ENCODE assay signal across 1 cellular context in the genomic region with DNA sequence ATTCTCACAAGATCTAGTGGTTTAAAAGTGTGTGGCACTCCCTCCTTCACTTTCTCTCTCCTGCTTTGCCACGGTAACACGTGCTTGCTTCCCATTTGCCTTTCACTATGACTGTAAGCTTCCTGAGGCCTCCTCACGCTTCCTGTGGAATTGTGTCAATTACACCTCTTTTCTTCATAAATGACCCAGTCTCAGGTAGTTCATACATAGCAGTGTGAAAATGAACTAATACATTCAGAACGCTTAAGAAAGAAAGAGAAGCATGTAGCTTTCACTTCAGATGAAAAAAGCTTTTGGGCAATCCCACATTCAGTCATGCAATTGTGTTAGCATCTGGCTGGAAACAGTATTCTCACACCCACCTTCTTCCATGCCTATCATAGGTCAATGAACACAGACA.
A peak's percentile ranks its signal among the peaks of the same experiment; 100 is the strongest.
TF ChIP-seq lines count a peak whose summit lies in the region.

No MANE protein-coding gene starts in this region.

TF ChIP-seq in GM12878, 131 proteins besides CTCF, POLR2A, EP300 and RAD21 (continued from another document and continues in another):
- TF ChIP-seq, protein P1, sequence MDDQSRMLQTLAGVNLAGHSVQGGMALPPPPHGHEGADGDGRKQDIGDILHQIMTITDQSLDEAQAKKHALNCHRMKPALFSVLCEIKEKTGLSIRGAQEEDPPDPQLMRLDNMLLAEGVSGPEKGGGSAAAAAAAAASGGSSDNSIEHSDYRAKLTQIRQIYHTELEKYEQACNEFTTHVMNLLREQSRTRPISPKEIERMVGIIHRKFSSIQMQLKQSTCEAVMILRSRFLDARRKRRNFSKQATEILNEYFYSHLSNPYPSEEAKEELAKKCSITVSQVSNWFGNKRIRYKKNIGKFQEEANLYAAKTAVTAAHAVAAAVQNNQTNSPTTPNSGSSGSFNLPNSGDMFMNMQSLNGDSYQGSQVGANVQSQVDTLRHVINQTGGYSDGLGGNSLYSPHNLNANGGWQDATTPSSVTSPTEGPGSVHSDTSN (IDR thresholded peaks at IDR 0.05; ENCODE audit: insufficient replicate concordance, low read depth, low read length): no peak
- peak; percentile 87; the same call in 1 of the 2 replicates for TF ChIP-seq ZBED1 (IDR thresholded peaks at IDR 0.05; ENCODE audit: borderline replicate concordance)
- TF ChIP-seq POU2F2 (IDR thresholded peaks at IDR 0.05; ENCODE audit: borderline replicate concordance, low read depth, low read length): no peak
- TF ChIP-seq CHD2 (IDR thresholded peaks at IDR 0.05; ENCODE audit: borderline replicate concordance, low read depth, low read length): no peak
- no peak for TF ChIP-seq ZNF274 (IDR thresholded peaks at IDR 0.05; ENCODE audit: insufficient read depth, insufficient read length)
- TF ChIP-seq ASH2L (IDR thresholded peaks at IDR 0.05; ENCODE audit: borderline replicate concordance, low read depth): no peak
- TF ChIP-seq MTA3 (IDR thresholded peaks at IDR 0.05; ENCODE audit: borderline replicate concordance, low read length): peak; percentile 48; the same call in 1 of the 2 replicates
- no peak for TF ChIP-seq MYC (IDR thresholded peaks at IDR 0.05; ENCODE audit: insufficient read depth, insufficient read length, insufficient replicate concordance, low read length, severe bottlenecking)
- 0 out of 2 replicates have a peak, but pooled peaks have one; percentile 27 for TF ChIP-seq MEF2A (IDR thresholded peaks at IDR 0.05; ENCODE audit: insufficient read depth, low read depth, low read length)
- TF ChIP-seq, protein P2, sequence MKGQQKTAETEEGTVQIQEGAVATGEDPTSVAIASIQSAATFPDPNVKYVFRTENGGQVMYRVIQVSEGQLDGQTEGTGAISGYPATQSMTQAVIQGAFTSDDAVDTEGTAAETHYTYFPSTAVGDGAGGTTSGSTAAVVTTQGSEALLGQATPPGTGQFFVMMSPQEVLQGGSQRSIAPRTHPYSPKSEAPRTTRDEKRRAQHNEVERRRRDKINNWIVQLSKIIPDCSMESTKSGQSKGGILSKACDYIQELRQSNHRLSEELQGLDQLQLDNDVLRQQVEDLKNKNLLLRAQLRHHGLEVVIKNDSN (IDR thresholded peaks at IDR 0.05; ENCODE audit: borderline replicate concordance, extremely low read length, insufficient read depth, low read depth, low read length): no peak
- TF ChIP-seq, protein P3, sequence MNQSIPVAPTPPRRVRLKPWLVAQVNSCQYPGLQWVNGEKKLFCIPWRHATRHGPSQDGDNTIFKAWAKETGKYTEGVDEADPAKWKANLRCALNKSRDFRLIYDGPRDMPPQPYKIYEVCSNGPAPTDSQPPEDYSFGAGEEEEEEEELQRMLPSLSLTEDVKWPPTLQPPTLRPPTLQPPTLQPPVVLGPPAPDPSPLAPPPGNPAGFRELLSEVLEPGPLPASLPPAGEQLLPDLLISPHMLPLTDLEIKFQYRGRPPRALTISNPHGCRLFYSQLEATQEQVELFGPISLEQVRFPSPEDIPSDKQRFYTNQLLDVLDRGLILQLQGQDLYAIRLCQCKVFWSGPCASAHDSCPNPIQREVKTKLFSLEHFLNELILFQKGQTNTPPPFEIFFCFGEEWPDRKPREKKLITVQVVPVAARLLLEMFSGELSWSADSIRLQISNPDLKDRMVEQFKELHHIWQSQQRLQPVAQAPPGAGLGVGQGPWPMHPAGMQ (IDR thresholded peaks at IDR 0.05; ENCODE audit: borderline replicate concordance): no peak
- TF ChIP-seq, protein P4, sequence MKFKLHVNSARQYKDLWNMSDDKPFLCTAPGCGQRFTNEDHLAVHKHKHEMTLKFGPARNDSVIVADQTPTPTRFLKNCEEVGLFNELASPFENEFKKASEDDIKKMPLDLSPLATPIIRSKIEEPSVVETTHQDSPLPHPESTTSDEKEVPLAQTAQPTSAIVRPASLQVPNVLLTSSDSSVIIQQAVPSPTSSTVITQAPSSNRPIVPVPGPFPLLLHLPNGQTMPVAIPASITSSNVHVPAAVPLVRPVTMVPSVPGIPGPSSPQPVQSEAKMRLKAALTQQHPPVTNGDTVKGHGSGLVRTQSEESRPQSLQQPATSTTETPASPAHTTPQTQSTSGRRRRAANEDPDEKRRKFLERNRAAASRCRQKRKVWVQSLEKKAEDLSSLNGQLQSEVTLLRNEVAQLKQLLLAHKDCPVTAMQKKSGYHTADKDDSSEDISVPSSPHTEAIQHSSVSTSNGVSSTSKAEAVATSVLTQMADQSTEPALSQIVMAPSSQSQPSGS (IDR thresholded peaks at IDR 0.05; ENCODE audit: low read length): peak; percentile 75; the same call in 1 of the 2 replicates
- peak; percentile 85 for TF ChIP-seq RUNX3 (IDR thresholded peaks at IDR 0.05; ENCODE audit: low read length)
- peak; percentile 80 to 82; a peak in 3 of 4 replicates for TF ChIP-seq BHLHE40 (IDR thresholded peaks at IDR 0.05; ENCODE audit: borderline replicate concordance in 1 of 2, low read depth in 2 of 2, low read length in 1 of 2)
- peak in 1 of 2 experiments; percentile 65; a peak in 1 of 3 replicates for TF ChIP-seq EGR1 (IDR thresholded peaks at IDR 0.05; ENCODE audit: borderline replicate concordance in 1 of 2, low read depth in 2 of 2, low read length in 2 of 2)
- TF ChIP-seq CREB1 (IDR thresholded peaks at IDR 0.05; ENCODE audit: low read depth): no peak
- TF ChIP-seq, protein P5, sequence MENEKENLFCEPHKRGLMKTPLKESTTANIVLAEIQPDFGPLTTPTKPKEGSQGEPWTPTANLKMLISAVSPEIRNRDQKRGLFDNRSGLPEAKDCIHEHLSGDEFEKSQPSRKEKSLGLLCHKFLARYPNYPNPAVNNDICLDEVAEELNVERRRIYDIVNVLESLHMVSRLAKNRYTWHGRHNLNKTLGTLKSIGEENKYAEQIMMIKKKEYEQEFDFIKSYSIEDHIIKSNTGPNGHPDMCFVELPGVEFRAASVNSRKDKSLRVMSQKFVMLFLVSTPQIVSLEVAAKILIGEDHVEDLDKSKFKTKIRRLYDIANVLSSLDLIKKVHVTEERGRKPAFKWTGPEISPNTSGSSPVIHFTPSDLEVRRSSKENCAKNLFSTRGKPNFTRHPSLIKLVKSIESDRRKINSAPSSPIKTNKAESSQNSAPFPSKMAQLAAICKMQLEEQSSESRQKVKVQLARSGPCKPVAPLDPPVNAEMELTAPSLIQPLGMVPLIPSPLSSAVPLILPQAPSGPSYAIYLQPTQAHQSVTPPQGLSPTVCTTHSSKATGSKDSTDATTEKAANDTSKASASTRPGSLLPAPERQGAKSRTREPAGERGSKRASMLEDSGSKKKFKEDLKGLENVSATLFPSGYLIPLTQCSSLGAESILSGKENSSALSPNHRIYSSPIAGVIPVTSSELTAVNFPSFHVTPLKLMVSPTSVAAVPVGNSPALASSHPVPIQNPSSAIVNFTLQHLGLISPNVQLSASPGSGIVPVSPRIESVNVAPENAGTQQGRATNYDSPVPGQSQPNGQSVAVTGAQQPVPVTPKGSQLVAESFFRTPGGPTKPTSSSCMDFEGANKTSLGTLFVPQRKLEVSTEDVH (IDR thresholded peaks at IDR 0.05; ENCODE audit: low read depth, partially characterized antibody): no peak
- no peak for TF ChIP-seq MTA2 (IDR thresholded peaks at IDR 0.05; ENCODE audit: low read depth)
- TF ChIP-seq RAD51 (IDR thresholded peaks at IDR 0.05): no peak
- TF ChIP-seq KLF5 (IDR thresholded peaks at IDR 0.05; ENCODE audit: partially characterized antibody): no peak
- no peak for TF ChIP-seq KAT2A (conservative IDR thresholded peaks at IDR 0.05; ENCODE audit: control insufficient read depth, low read depth, low read length)
- TF ChIP-seq ETV6 (conservative IDR thresholded peaks at IDR 0.05 in 1 of 2, IDR thresholded peaks at IDR 0.05 in 1 of 2; ENCODE audit: borderline replicate concordance in 1 of 2, low read depth in 1 of 2): peak in 1 of 2 experiments; percentile 100; a peak in 2 of 4 replicates
- TF ChIP-seq FOXM1 (IDR thresholded peaks at IDR 0.05; ENCODE audit: low read depth, low read length): peak; percentile 88; the same call in 1 of the 2 replicates
- no peak for TF ChIP-seq TBL1XR1 (IDR thresholded peaks at IDR 0.05; ENCODE audit: low read depth, low read length)
- TF ChIP-seq SRF (IDR thresholded peaks at IDR 0.05; ENCODE audit: low read depth in 2 of 2, low read length in 2 of 2): no peak; a peak in 1 of 4 replicates
- TF ChIP-seq TCF12 (IDR thresholded peaks at IDR 0.05; ENCODE audit: low read depth, low read length): 0 out of 2 replicates have a peak, but pooled peaks have one; percentile 40
- TF ChIP-seq CBFB (IDR thresholded peaks at IDR 0.05; ENCODE audit: low read depth): no peak; the same call in 1 of the 2 replicates
- peak; percentile 80; the same call in 1 of the 2 replicates for TF ChIP-seq CREM (IDR thresholded peaks at IDR 0.05; ENCODE audit: low read depth)
- TF ChIP-seq IKZF1 (conservative IDR thresholded peaks at IDR 0.05): peak; percentile 83
- TF ChIP-seq TCF7 (IDR thresholded peaks at IDR 0.05; ENCODE audit: borderline replicate concordance): no peak; the same call in 1 of the 2 replicates
- peak; percentile 77; the same call in 1 of the 2 replicates for TF ChIP-seq IRF4 (IDR thresholded peaks at IDR 0.05; ENCODE audit: low read depth, low read length)
- 0 out of 2 replicates have a peak, but pooled peaks have one; percentile 48 for TF ChIP-seq CBX5 (IDR thresholded peaks at IDR 0.05; ENCODE audit: low read depth)
- TF ChIP-seq RBBP5 (conservative IDR thresholded peaks at IDR 0.05): no peak
- no peak for TF ChIP-seq SMARCA5 (IDR thresholded peaks at IDR 0.05)
- TF ChIP-seq, protein P6, sequence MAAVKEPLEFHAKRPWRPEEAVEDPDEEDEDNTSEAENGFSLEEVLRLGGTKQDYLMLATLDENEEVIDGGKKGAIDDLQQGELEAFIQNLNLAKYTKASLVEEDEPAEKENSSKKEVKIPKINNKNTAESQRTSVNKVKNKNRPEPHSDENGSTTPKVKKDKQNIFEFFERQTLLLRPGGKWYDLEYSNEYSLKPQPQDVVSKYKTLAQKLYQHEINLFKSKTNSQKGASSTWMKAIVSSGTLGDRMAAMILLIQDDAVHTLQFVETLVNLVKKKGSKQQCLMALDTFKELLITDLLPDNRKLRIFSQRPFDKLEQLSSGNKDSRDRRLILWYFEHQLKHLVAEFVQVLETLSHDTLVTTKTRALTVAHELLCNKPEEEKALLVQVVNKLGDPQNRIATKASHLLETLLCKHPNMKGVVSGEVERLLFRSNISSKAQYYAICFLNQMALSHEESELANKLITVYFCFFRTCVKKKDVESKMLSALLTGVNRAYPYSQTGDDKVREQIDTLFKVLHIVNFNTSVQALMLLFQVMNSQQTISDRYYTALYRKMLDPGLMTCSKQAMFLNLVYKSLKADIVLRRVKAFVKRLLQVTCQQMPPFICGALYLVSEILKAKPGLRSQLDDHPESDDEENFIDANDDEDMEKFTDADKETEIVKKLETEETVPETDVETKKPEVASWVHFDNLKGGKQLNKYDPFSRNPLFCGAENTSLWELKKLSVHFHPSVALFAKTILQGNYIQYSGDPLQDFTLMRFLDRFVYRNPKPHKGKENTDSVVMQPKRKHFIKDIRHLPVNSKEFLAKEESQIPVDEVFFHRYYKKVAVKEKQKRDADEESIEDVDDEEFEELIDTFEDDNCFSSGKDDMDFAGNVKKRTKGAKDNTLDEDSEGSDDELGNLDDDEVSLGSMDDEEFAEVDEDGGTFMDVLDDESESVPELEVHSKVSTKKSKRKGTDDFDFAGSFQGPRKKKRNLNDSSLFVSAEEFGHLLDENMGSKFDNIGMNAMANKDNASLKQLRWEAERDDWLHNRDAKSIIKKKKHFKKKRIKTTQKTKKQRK (IDR thresholded peaks at IDR 0.05; ENCODE audit: low read depth, low read length): no peak
- TF ChIP-seq, protein P7, sequence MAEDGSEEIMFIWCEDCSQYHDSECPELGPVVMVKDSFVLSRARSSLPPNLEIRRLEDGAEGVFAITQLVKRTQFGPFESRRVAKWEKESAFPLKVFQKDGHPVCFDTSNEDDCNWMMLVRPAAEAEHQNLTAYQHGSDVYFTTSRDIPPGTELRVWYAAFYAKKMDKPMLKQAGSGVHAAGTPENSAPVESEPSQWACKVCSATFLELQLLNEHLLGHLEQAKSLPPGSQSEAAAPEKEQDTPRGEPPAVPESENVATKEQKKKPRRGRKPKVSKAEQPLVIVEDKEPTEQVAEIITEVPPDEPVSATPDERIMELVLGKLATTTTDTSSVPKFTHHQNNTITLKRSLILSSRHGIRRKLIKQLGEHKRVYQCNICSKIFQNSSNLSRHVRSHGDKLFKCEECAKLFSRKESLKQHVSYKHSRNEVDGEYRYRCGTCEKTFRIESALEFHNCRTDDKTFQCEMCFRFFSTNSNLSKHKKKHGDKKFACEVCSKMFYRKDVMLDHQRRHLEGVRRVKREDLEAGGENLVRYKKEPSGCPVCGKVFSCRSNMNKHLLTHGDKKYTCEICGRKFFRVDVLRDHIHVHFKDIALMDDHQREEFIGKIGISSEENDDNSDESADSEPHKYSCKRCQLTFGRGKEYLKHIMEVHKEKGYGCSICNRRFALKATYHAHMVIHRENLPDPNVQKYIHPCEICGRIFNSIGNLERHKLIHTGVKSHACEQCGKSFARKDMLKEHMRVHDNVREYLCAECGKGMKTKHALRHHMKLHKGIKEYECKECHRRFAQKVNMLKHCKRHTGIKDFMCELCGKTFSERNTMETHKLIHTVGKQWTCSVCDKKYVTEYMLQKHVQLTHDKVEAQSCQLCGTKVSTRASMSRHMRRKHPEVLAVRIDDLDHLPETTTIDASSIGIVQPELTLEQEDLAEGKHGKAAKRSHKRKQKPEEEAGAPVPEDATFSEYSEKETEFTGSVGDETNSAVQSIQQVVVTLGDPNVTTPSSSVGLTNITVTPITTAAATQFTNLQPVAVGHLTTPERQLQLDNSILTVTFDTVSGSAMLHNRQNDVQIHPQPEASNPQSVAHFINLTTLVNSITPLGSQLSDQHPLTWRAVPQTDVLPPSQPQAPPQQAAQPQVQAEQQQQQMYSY (CRISPR knock-in tag; IDR thresholded peaks at IDR 0.05): no peak; the same call in 1 of the 2 replicates
- TF ChIP-seq IKZF2 (IDR thresholded peaks at IDR 0.05): peak; percentile 88 to 92
- TF ChIP-seq NR2F1 (conservative IDR thresholded peaks at IDR 0.05): no peak
- TF ChIP-seq, protein P8, sequence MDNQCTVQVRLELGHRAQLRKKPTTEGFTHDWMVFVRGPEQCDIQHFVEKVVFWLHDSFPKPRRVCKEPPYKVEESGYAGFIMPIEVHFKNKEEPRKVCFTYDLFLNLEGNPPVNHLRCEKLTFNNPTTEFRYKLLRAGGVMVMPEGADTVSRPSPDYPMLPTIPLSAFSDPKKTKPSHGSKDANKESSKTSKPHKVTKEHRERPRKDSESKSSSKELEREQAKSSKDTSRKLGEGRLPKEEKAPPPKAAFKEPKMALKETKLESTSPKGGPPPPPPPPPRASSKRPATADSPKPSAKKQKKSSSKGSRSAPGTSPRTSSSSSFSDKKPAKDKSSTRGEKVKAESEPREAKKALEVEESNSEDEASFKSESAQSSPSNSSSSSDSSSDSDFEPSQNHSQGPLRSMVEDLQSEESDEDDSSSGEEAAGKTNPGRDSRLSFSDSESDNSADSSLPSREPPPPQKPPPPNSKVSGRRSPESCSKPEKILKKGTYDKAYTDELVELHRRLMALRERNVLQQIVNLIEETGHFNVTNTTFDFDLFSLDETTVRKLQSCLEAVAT (IDR thresholded peaks at IDR 0.05): no peak
- TF ChIP-seq TARDBP (IDR thresholded peaks at IDR 0.05; ENCODE audit: borderline replicate concordance): no peak; the same call in 1 of the 2 replicates
- TF ChIP-seq, protein P9, sequence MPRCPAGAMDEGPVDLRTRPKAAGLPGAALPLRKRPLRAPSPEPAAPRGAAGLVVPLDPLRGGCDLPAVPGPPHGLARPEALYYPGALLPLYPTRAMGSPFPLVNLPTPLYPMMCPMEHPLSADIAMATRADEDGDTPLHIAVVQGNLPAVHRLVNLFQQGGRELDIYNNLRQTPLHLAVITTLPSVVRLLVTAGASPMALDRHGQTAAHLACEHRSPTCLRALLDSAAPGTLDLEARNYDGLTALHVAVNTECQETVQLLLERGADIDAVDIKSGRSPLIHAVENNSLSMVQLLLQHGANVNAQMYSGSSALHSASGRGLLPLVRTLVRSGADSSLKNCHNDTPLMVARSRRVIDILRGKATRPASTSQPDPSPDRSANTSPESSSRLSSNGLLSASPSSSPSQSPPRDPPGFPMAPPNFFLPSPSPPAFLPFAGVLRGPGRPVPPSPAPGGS (IDR thresholded peaks at IDR 0.05; ENCODE audit: borderline replicate concordance, insufficient read depth, low read depth, low read length, poor library complexity, severe bottlenecking): peak; percentile 82
- no peak for TF ChIP-seq WRNIP1 (IDR thresholded peaks at IDR 0.05; ENCODE audit: borderline replicate concordance, low read depth, low read length)
